In genomic region chr19:50896591-50897190, GRCh38 we compare ENCODE assay signal across 9 cellular contexts. TPM values are rescaled to one million over a fixed set of nuclear protein-coding genes. Genes with fewer than 3 reads are reported as not detected.
DNase-seq lines count a peak whose midpoint lies in the region; ATAC-seq and TF ChIP-seq lines count a peak whose summit lies in the region.
"Had no signal": no experiment of that assay in that cellular context is flagged by ENCODE, and none has a peak within 500 bp of the region (broad histone marks: within the 10 kb centered on the region; RNA-seq: fewer than 3 reads in every experiment).

No MANE protein-coding gene starts in this region.

- POLR2A ChIA-PET in OCI-LY7 (lab: Charles Lee): no interaction called here

- H3K4me3 Mint-ChIP-seq in glutamatergic neuron (ENCODE audit: unreplicated experiment): no peak overlapping the region
- H3K4me3 Mint-ChIP-seq: T-helper 1 cell treated with Interleukin-12 subunit alpha and Interleukin-12 subunit beta and Interleukin-4 antibody, amounts not matched to agents 30 μg/mL and 1 μg/mL, for 36 hours had no signal

- H3K27me3 ChIP-seq in DOHH2 (ENCODE audit: control insufficient read depth, low read length) (0 out of 2 replicates have a peak, but pooled peaks cover 7% of the 10 kb centered on the region), hepatocyte (peaks cover 11% of the 10 kb centered on the region)

- peak; percentile 96 for ATAC-seq in GM19043 (IDR thresholded peaks at IDR 0.05; ENCODE audit: low read depth, unreplicated experiment)
- ATAC-seq in HG03066 (IDR thresholded peaks at IDR 0.05; ENCODE audit: low read depth, unreplicated experiment): peak; percentile 89

- intact Hi-C loops in OCI-LY7 (cut with micrococcal nuclease; ENCODE audit: unreplicated experiment) (no loop called here), posterior vena cava (cut with DNase I) (no loop called here), posterior cingulate gyrus (cut with DNase I) (no loop called here)

- H2AFZ ChIP-seq in OCI-LY7 (ENCODE audit: low read length): no peak overlapping the region
- no peak overlapping the region for H2AFZ ChIP-seq in hepatocyte

- H3K9me2 ChIP-seq in DOHH2 (replicated peaks; ENCODE audit: control insufficient read depth, low read length) (no peaks in the 10 kb centered on the region), OCI-LY7 (ENCODE audit: insufficient read depth, low read length) (no peaks in the 10 kb centered on the region), hepatocyte (replicated peaks; ENCODE audit: insufficient read depth) (no peaks in the 10 kb centered on the region)

- H3F3A ChIP-seq in DOHH2 (ENCODE audit: control insufficient read depth, insufficient read depth): no peaks in the 10 kb centered on the region

- H3K4me1 Mint-ChIP-seq in glutamatergic neuron (ENCODE audit: low read depth, unreplicated experiment): no peaks in the 10 kb centered on the region

- H4K20me1 ChIP-seq in DOHH2 (ENCODE audit: control insufficient read depth, insufficient read depth, low read depth, low read length) (no peaks in the 10 kb centered on the region), OCI-LY7 (ENCODE audit: insufficient read depth, low read length) (no peaks in the 10 kb centered on the region), hepatocyte (ENCODE audit: insufficient read depth, poor library complexity, severe bottlenecking) (no peaks in the 10 kb centered on the region)

- CTCF ChIA-PET in OCI-LY7 (lab: Charles Lee; ENCODE audit: unreplicated experiment): no interaction called here

- H3K27ac Mint-ChIP-seq in glutamatergic neuron (ENCODE audit: unreplicated experiment): no peak overlapping the region
- H3K27ac Mint-ChIP-seq: T-helper 1 cell treated with Interleukin-12 subunit alpha and Interleukin-12 subunit beta and Interleukin-4 antibody, amounts not matched to agents 30 μg/mL and 1 μg/mL, for 36 hours had no signal

- H3K9me3 ChIP-seq in DOHH2 (ENCODE audit: control insufficient read depth, insufficient read depth, low read length): peaks cover 8% of the 10 kb centered on the region
- 0 out of 2 replicates have a peak, but pooled peaks cover 8% of the 10 kb centered on the region for H3K9me3 ChIP-seq in OCI-LY7 (ENCODE audit: low read length)
- no peaks in the 10 kb centered on the region for H3K9me3 ChIP-seq in hepatocyte (ENCODE audit: low read depth)

- H3K4me2 ChIP-seq in DOHH2 (ENCODE audit: low read length): peak overlapping the region; percentile 33; the same call in 1 of the 2 replicates
- no peak overlapping the region for H3K4me2 ChIP-seq in OCI-LY7 (ENCODE audit: low read length)
- no peak overlapping the region for H3K4me2 ChIP-seq in hepatocyte

- H3K9me3 Mint-ChIP-seq in glutamatergic neuron (ENCODE audit: unreplicated experiment): no peaks in the 10 kb centered on the region

- TF ChIP-seq CTCF in DOHH2 (IDR thresholded peaks at IDR 0.05; ENCODE audit: low read depth, low read length, poor library complexity, severe bottlenecking) (no peak), OCI-LY7 (conservative IDR thresholded peaks at IDR 0.05; ENCODE audit: low read length) (no peak), hepatocyte (IDR thresholded peaks at IDR 0.05; ENCODE audit: poor library complexity) (no peak), glutamatergic neuron (IDR thresholded peaks at IDR 0.05; ENCODE audit: partially characterized antibody, unreplicated experiment) (no peak)

- no peaks in the 10 kb centered on the region for H3K79me2 ChIP-seq in DOHH2 (ENCODE audit: control insufficient read depth, low read length)
- no peaks in the 10 kb centered on the region for H3K79me2 ChIP-seq in OCI-LY7 (ENCODE audit: insufficient read depth, low read depth, low read length)
- H3K79me2 ChIP-seq in hepatocyte: no peaks in the 10 kb centered on the region

- H3K4me1 ChIP-seq in DOHH2 (ENCODE audit: control insufficient read depth, low read length) (peaks cover 12% of the 10 kb centered on the region), OCI-LY7 (ENCODE audit: insufficient read depth, low read length, poor library complexity, severe bottlenecking) (peaks cover 6% of the 10 kb centered on the region), hepatocyte (ENCODE audit: insufficient read depth) (no peaks in the 10 kb centered on the region)

- H3K27ac ChIP-seq in DOHH2 (ENCODE audit: low read depth, low read length): no peak overlapping the region
- H3K27ac ChIP-seq in OCI-LY7 (ENCODE audit: low read depth, low read length, poor library complexity, severe bottlenecking): no peak overlapping the region
- no peak overlapping the region for H3K27ac ChIP-seq in hepatocyte

- DNase-seq in OCI-LY7 (ENCODE audit: low spot score) (peak; percentile 33), hepatocyte (ENCODE audit: low spot score) (peak; percentile 42), posterior vena cava (ENCODE audit: low spot score) (no peak), glutamatergic neuron (no peak), posterior cingulate gyrus (no peak)

- H3K36me3 ChIP-seq in DOHH2 (ENCODE audit: control insufficient read depth, low read length) (no peaks in the 10 kb centered on the region), OCI-LY7 (ENCODE audit: insufficient read depth, low read length) (no peaks in the 10 kb centered on the region), hepatocyte (replicated peaks; ENCODE audit: insufficient read depth, low read depth) (no peaks in the 10 kb centered on the region)

- 78% methylated on average over 6 of the region's 6 CpGs for WGBS in hepatocyte (ENCODE audit: low lambda C conversion rate, missing lambda C conversion rate)

- no peaks in the 10 kb centered on the region for H3K36me3 Mint-ChIP-seq in glutamatergic neuron (ENCODE audit: unreplicated experiment)

- no TSS peak for BruUV-seq in OCI-LY7 (replicated peaks; lab: Mats Ljungman, UMichigan)

- peaks cover 12% of the 10 kb centered on the region for H3K27me3 Mint-ChIP-seq in glutamatergic neuron (ENCODE audit: unreplicated experiment)

- H3K4me3 ChIP-seq in DOHH2 (ENCODE audit: low read length): no peak overlapping the region
- no peak overlapping the region for H3K4me3 ChIP-seq in OCI-LY7 (ENCODE audit: low read depth, low read length, poor library complexity, severe bottlenecking)
- H3K4me3 ChIP-seq in hepatocyte: no peak overlapping the region

RNA-seq across cellular contexts. Expression of gene KLK4, which starts 14.5 kb away (rescaled TPM):
- total RNA-seq in OCI-LY7 (2014; rRNA removed; shearing (Covaris generic)): not detected in 2 replicates
- total RNA-seq in OCI-LY7 (2022): not detected in 2 replicates
- total RNA-seq in hepatocyte: not detected in 2 replicates
- polyA plus RNA-seq in hepatocyte: 0.28 and 0.33 TPM in 2 replicates
- total RNA-seq in posterior vena cava: not detected
- total RNA-seq in glutamatergic neuron (ENCODE audit: unreplicated experiment): 0.66 TPM

RNA-seq across cellular contexts. Expression of gene KLK2, which starts 23.5 kb away (rescaled TPM):
- total RNA-seq in OCI-LY7 (2014; rRNA removed; shearing (Covaris generic)): not detected in 2 replicates
- not detected in 2 replicates for total RNA-seq in OCI-LY7 (2022)
- not detected in 2 replicates for total RNA-seq in hepatocyte
- not detected in 2 replicates for polyA plus RNA-seq in hepatocyte
- not detected for total RNA-seq in posterior vena cava
- total RNA-seq in glutamatergic neuron (ENCODE audit: unreplicated experiment): not detected

RNA-seq across cellular contexts. Expression of gene KLK3, which starts 42.0 kb away (rescaled TPM):
- total RNA-seq in OCI-LY7 (2014; rRNA removed; shearing (Covaris generic)): not detected in 2 replicates
- total RNA-seq in OCI-LY7 (2022) (not detected in 2 replicates), hepatocyte (not detected in 2 replicates), posterior vena cava (not detected), glutamatergic neuron (ENCODE audit: unreplicated experiment) (not detected)
- 0.60 TPM in 1 of 2 replicates, not detected in the other for polyA plus RNA-seq in hepatocyte

RNA-seq across cellular contexts. Expression of gene KLK5, which starts 56.1 kb away (rescaled TPM):
- total RNA-seq in OCI-LY7 (2014; rRNA removed; shearing (Covaris generic)): not detected in 2 replicates
- total RNA-seq in OCI-LY7 (2022): not detected in 2 replicates
- total RNA-seq in hepatocyte: not detected in 2 replicates
- 0.24 TPM in 1 of 2 replicates, not detected in the other for polyA plus RNA-seq in hepatocyte
- total RNA-seq in posterior vena cava: not detected
- total RNA-seq in glutamatergic neuron (ENCODE audit: unreplicated experiment): not detected

Comparison
In these comparisons a context has a peak if more than half of its experiments do, and no peak if none do; other contexts are left out.
1. DNase-seq: peak in OCI-LY7 (single experiment) and hepatocyte (single experiment); none in posterior vena cava (single experiment), glutamatergic neuron (single experiment) and posterior cingulate gyrus (0 of 10).